Comparison of ENCODE assay signal across 2 cellular contexts in genomic region chr2:24380687-24381271, GRCh38.
TF ChIP-seq lines count a peak whose summit lies in the region.

No MANE protein-coding gene starts in this region.

TF ChIP-seq in SK-N-SH treated with all-trans-retinoic acid at 6 μM for 48 hours, 23 proteins besides CTCF, POLR2A, EP300 and RAD21 (continued from another document):
- TF ChIP-seq PATZ1 (CRISPR knock-in tag; IDR thresholded peaks at IDR 0.05; ENCODE audit: borderline replicate concordance) (no peak), ZFP30 (CRISPR knock-in tag; IDR thresholded peaks at IDR 0.05) (no peak), ISL1 (CRISPR knock-in tag; IDR thresholded peaks at IDR 0.05) (no peak), TOX (CRISPR knock-in tag; IDR thresholded peaks at IDR 0.05; ENCODE audit: borderline replicate concordance) (no peak), ESRRG (CRISPR knock-in tag; IDR thresholded peaks at IDR 0.05) (no peak), OSR1 (CRISPR knock-in tag; IDR thresholded peaks at IDR 0.05) (no peak), PPARA (CRISPR knock-in tag; IDR thresholded peaks at IDR 0.05; ENCODE audit: borderline replicate concordance) (no peak), ZFP3 (CRISPR knock-in tag; IDR thresholded peaks at IDR 0.05) (no peak), SNAI2 (CRISPR knock-in tag; IDR thresholded peaks at IDR 0.05) (no peak), ZC3H10 (CRISPR knock-in tag; IDR thresholded peaks at IDR 0.05) (no peak), POU6F1 (CRISPR knock-in tag; IDR thresholded peaks at IDR 0.05; ENCODE audit: borderline replicate concordance, low read depth) (no peak), CSDC2 (CRISPR knock-in tag; IDR thresholded peaks at IDR 0.05) (no peak), ZNF565 (CRISPR knock-in tag; conservative IDR thresholded peaks at IDR 0.05; ENCODE audit: low read depth) (no peak)
TF ChIP-seq in SK-N-SH treated with all-trans-retinoic acid at 6 μM for 48 hours: peak in this region for 0.

TF ChIP-seq in GM23338, 12 proteins besides CTCF, POLR2A, EP300 and RAD21 (continued from another document):
- TF ChIP-seq ETS1 (IDR thresholded peaks at IDR 0.05) (no peak), EZH2 (IDR thresholded peaks at IDR 0.05; ENCODE audit: low read depth, unreplicated experiment) (no peak)
